ENCODE assay signal across 8 cellular contexts in genomic region chr6:157198425-157199279, GRCh38.
DNase-seq lines count a peak whose midpoint lies in the region; ATAC-seq and TF ChIP-seq lines count a peak whose summit lies in the region.

No MANE protein-coding gene starts in this region.

- H3K27me3 ChIP-seq in right atrium auricular region, result no peaks in the 10 kb centered on the region
- H3K27me3 ChIP-seq in thoracic aorta (replicated peaks; ENCODE audit: insufficient read depth), result no peaks in the 10 kb centered on the region

- peaks cover 9% of the 10 kb centered on the region for H3K36me3 Mint-ChIP-seq in activated naive CD8-positive, alpha-beta T cell treated with anti-CD3 and anti-CD28 coated beads, Interleukin-2, amount 50 U/mL, for 24 hours (ENCODE audit: low read depth)

- ATAC-seq in thoracic aorta (ENCODE audit: insufficient number of reproducible peaks, low FRiP score, low read depth) (peak; percentile 50), GM19328 (IDR thresholded peaks at IDR 0.05; ENCODE audit: unreplicated experiment) (no peak), HG02759 (IDR thresholded peaks at IDR 0.05; ENCODE audit: unreplicated experiment) (no peak)
- ATAC-seq in activated naive CD8-positive, alpha-beta T cell treated with anti-CD3 and anti-CD28 coated beads, Interleukin-2, amount 50 U/mL, for 24 hours, result no peak

- DNase-seq in NCI-H1417 (lab: John Stamatoyannopoulos, UW), result peak; percentile 75 to 100 (median 97)
- DNase-seq in SK-MEL-5 (ENCODE audit: low read depth, low spot score), result peak; percentile 48
- peak; percentile 76 for DNase-seq in right atrium auricular region (ENCODE audit: low spot score)
- peak; percentile 59 for DNase-seq in thoracic aorta (ENCODE audit: low spot score)
- DNase-seq in activated naive CD8-positive, alpha-beta T cell treated with anti-CD3 and anti-CD28 coated beads, Interleukin-2, amount 50 U/mL, for 24 hours, result no peak
- no peak for DNase-seq in islet precursor cell

- H3K9me3 Mint-ChIP-seq in activated naive CD8-positive, alpha-beta T cell treated with anti-CD3 and anti-CD28 coated beads, Interleukin-2, amount 50 U/mL, for 24 hours, result no peaks in the 10 kb centered on the region

- H3K4me1 Mint-ChIP-seq in activated naive CD8-positive, alpha-beta T cell treated with anti-CD3 and anti-CD28 coated beads, Interleukin-2, amount 50 U/mL, for 24 hours, result no peaks in the 10 kb centered on the region

- no peak overlapping the region for H3K27ac Mint-ChIP-seq in activated naive CD8-positive, alpha-beta T cell treated with anti-CD3 and anti-CD28 coated beads, Interleukin-2, amount 50 U/mL, for 24 hours

- H3K9me3 ChIP-seq in right atrium auricular region (no peaks in the 10 kb centered on the region), thoracic aorta (no peaks in the 10 kb centered on the region)

- H3K4me3 ChIP-seq in right atrium auricular region (no peak overlapping the region), thoracic aorta (peak overlapping the region; percentile 63)

- H3K4me1 ChIP-seq in right atrium auricular region (peaks cover 0 to 11% of the 10 kb centered on the region in 2 donors), thoracic aorta (ENCODE audit: control insufficient read depth in 1 of 2, low read depth in 2 of 2) (peaks cover 3 to 40% of the 10 kb centered on the region in 2 donors)

- H3K27me3 Mint-ChIP-seq in activated naive CD8-positive, alpha-beta T cell treated with anti-CD3 and anti-CD28 coated beads, Interleukin-2, amount 50 U/mL, for 24 hours, result no peaks in the 10 kb centered on the region

- H3K27ac ChIP-seq in right atrium auricular region (peak overlapping the region; percentile 63 to 64), thoracic aorta (peak overlapping the region; percentile 85 to 86)

- TF ChIP-seq CTCF in right atrium auricular region (IDR thresholded peaks at IDR 0.05) (no peak), thoracic aorta (IDR thresholded peaks at IDR 0.05) (no peak)

- in situ Hi-C loops in SK-MEL-5 (cut with HindIII; ENCODE audit: low pct_unique_long_range_greater_than_20kb, low sequenced_read_pairs), result no loop called here

- no peak overlapping the region for H3K4me3 Mint-ChIP-seq in activated naive CD8-positive, alpha-beta T cell treated with anti-CD3 and anti-CD28 coated beads, Interleukin-2, amount 50 U/mL, for 24 hours

- H3K36me3 ChIP-seq in right atrium auricular region, result peaks cover 48% of the 10 kb centered on the region
- H3K36me3 ChIP-seq in thoracic aorta, result peaks cover 25% of the 10 kb centered on the region

Comparison
In these comparisons a context has a peak if more than half of its experiments do, and no peak if none do; other contexts are left out.
1. DNase-seq: peak in NCI-H1417 (3 of 3), SK-MEL-5 (single experiment), right atrium auricular region (single experiment) and thoracic aorta (single experiment); none in activated naive CD8-positive, alpha-beta T cell treated with anti-CD3 and anti-CD28 coated beads, Interleukin-2, amount 50 U/mL, for 24 hours (single experiment) and islet precursor cell (single experiment).